8 cellular contexts compared by ENCODE assay signal in genomic region chr15:90031231-90031791, GRCh38. TPM values are rescaled to one million over a fixed set of nuclear protein-coding genes. Genes with fewer than 3 reads are reported as not detected.
A peak's percentile ranks its signal among the peaks of the same experiment; 100 is the strongest.
DNase-seq lines count a peak whose midpoint lies in the region; ATAC-seq and TF ChIP-seq lines count a peak whose summit lies in the region.

No MANE protein-coding gene starts in this region.

- no peaks in the 10 kb centered on the region for H3K27me3 ChIP-seq in smooth muscle cell (ENCODE audit: low read depth)

- H3F3A ChIP-seq in smooth muscle cell (ENCODE audit: low read depth), result no peaks in the 10 kb centered on the region

- H3K79me2 ChIP-seq in smooth muscle cell (ENCODE audit: low read depth), result peaks cover 47% of the 10 kb centered on the region

- peaks cover 56% of the 10 kb centered on the region for H3K4me1 Mint-ChIP-seq in activated CD4-positive, alpha-beta memory T cell treated with anti-CD3 and anti-CD28 coated beads for 36 hours (ENCODE audit: low read depth)

- no peak overlapping the region for H3K9ac ChIP-seq in smooth muscle cell (ENCODE audit: low read depth)

- DNase-seq in GM03348 (ENCODE audit: low spot score), result peak; percentile 31
- DNase-seq in activated CD4-positive, alpha-beta memory T cell treated with anti-CD3 and anti-CD28 coated beads for 36 hours, result peak; percentile 64
- peak; percentile 62 for DNase-seq in medulla oblongata (ENCODE audit: extremely low spot score)
- DNase-seq in amygdala (lab: John Stamatoyannopoulos, UW), result no peak
- DNase-seq in smooth muscle cell (lab: John Stamatoyannopoulos, UW; ENCODE audit: unreplicated experiment), result no peak
- DNase-seq in UCSD-AML1 (lab: John Stamatoyannopoulos, UW; ENCODE audit: unreplicated experiment), result no peak

- no peak overlapping the region for H3K27ac ChIP-seq in smooth muscle cell (ENCODE audit: low read depth)

- H3K9me3 Mint-ChIP-seq in activated CD4-positive, alpha-beta memory T cell treated with anti-CD3 and anti-CD28 coated beads for 36 hours, result peaks cover 6% of the 10 kb centered on the region

- no peak for TF ChIP-seq CTCF in smooth muscle cell (IDR thresholded peaks at IDR 0.05; ENCODE audit: borderline replicate concordance, insufficient read depth, poor library complexity, severe bottlenecking)

- H3K36me3 Mint-ChIP-seq in activated CD4-positive, alpha-beta memory T cell treated with anti-CD3 and anti-CD28 coated beads for 36 hours, result peaks cover 4% of the 10 kb centered on the region

- CTCF ChIA-PET in activated CD4-positive, alpha-beta memory T cell treated with anti-CD3 and anti-CD28 coated beads for 36 hours (lab: Charles Lee), result interaction anchor here (0.6 to 2.6 kb wide), 4 partner anchors 14 to 141 kb away, joined by 3 to 14 read pairs (median 3); no protein-coding TSS in a partner anchor

- H3K36me3 ChIP-seq in smooth muscle cell (ENCODE audit: low read depth), result no peaks in the 10 kb centered on the region

- WGBS in smooth muscle cell (ENCODE audit: low lambda C conversion rate), result 72% methylated on average over 8 of the region's 8 CpGs

- peak overlapping the region; percentile 80 for H3K27ac Mint-ChIP-seq in activated CD4-positive, alpha-beta memory T cell treated with anti-CD3 and anti-CD28 coated beads for 36 hours

- H3K4me2 ChIP-seq in smooth muscle cell, result no peak overlapping the region

- H3K4me3 ChIP-seq in smooth muscle cell, result no peak overlapping the region

- H3K9me3 ChIP-seq in smooth muscle cell (replicated peaks; ENCODE audit: low read depth), result no peaks in the 10 kb centered on the region

- H2AFZ ChIP-seq in smooth muscle cell (ENCODE audit: low read depth), result no peak overlapping the region

- intact Hi-C loops in activated CD4-positive, alpha-beta memory T cell treated with anti-CD3 and anti-CD28 coated beads for 36 hours (cut with micrococcal nuclease), result no loop called here

- H4K20me1 ChIP-seq in smooth muscle cell (ENCODE audit: low read depth), result peaks cover 45% of the 10 kb centered on the region

- ATAC-seq in GM19438 (IDR thresholded peaks at IDR 0.05; ENCODE audit: low read depth, unreplicated experiment), result peak; percentile 91
- ATAC-seq in HG03439 (IDR thresholded peaks at IDR 0.05; ENCODE audit: unreplicated experiment), result peak; percentile 85

- peaks cover 20% of the 10 kb centered on the region for H3K4me1 ChIP-seq in smooth muscle cell (ENCODE audit: low read depth)

- H3K27me3 Mint-ChIP-seq in activated CD4-positive, alpha-beta memory T cell treated with anti-CD3 and anti-CD28 coated beads for 36 hours, result no peaks in the 10 kb centered on the region

- H3K4me3 Mint-ChIP-seq in activated CD4-positive, alpha-beta memory T cell treated with anti-CD3 and anti-CD28 coated beads for 36 hours, result peak overlapping the region; percentile 5

- POLR2A ChIA-PET in activated CD4-positive, alpha-beta memory T cell treated with anti-CD3 and anti-CD28 coated beads for 36 hours (lab: Charles Lee), result interaction anchor here (0.8 to 1.0 kb wide), 3 partner anchors 28 to 138 kb away, joined by 3 to 4 read pairs (median 3); partner anchors contain the start of gene AP3S2

RNA-seq across cellular contexts. Expression of gene ZNF710, which starts 30.2 kb away (rescaled TPM):
- 10 to 100 TPM; 27.0 to 28.5 TPM for total RNA-seq in activated CD4-positive, alpha-beta memory T cell treated with anti-CD3 and anti-CD28 coated beads for 36 hours
- total RNA-seq in smooth muscle cell, result 8.6 and 20.8 TPM in 2 replicates
- 10.4 and 14.8 TPM in 2 replicates for polyA plus RNA-seq in smooth muscle cell

Comparison
In these comparisons a context has a peak if more than half of its experiments do, and no peak if none do; other contexts are left out.
1. DNase-seq: peak in GM03348 (single experiment), activated CD4-positive, alpha-beta memory T cell treated with anti-CD3 and anti-CD28 coated beads for 36 hours (single experiment) and medulla oblongata (single experiment); none in amygdala (0 of 56), smooth muscle cell (single experiment) and UCSD-AML1 (single experiment).